In the genomic region with DNA sequence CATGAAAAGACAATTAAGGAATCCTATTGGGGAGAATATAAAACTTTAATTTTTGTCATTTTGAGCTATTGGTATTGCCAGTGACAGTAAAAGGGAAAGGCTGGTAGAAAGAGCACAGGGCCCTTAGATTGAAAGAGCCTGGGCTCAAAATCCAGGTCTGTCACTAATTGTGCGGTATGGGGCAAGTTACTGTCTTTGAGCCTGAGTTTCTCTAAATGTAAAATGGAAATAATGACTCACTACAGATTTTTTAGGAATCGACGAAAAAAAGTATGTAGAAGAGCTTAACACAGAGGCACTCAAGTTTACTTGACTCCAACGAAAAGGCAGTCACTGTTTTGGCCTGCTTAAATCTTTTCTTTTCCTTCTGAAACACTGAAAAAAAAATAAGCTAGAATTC, we compare ENCODE assay signal across 1 cellular context.
TF ChIP-seq lines count a peak whose summit lies in the region.

No MANE protein-coding gene starts in this region.

TF ChIP-seq in IMR-90, 13 proteins besides CTCF, POLR2A, EP300 and RAD21:
- no peak for TF ChIP-seq RFX5 (IDR thresholded peaks at IDR 0.05; ENCODE audit: low read depth, low read length)
- no peak for TF ChIP-seq MXI1 (IDR thresholded peaks at IDR 0.05; ENCODE audit: borderline replicate concordance, low read depth, low read length)
- no peak for TF ChIP-seq SMC3 (IDR thresholded peaks at IDR 0.05; ENCODE audit: low read depth, low read length)
- TF ChIP-seq, protein P1, sequence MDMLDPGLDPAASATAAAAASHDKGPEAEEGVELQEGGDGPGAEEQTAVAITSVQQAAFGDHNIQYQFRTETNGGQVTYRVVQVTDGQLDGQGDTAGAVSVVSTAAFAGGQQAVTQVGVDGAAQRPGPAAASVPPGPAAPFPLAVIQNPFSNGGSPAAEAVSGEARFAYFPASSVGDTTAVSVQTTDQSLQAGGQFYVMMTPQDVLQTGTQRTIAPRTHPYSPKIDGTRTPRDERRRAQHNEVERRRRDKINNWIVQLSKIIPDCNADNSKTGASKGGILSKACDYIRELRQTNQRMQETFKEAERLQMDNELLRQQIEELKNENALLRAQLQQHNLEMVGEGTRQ (IDR thresholded peaks at IDR 0.05; ENCODE audit: low read depth, low read length): no peak
- no peak for TF ChIP-seq MAZ (IDR thresholded peaks at IDR 0.05; ENCODE audit: borderline replicate concordance, low read depth, low read length)
- no peak for TF ChIP-seq MAFK (IDR thresholded peaks at IDR 0.05; ENCODE audit: low read depth, low read length)
- no peak for TF ChIP-seq CEBPB (IDR thresholded peaks at IDR 0.05; ENCODE audit: low read depth, low read length)
